Comparison of ENCODE assay signal across 8 cellular contexts in the genomic region with DNA sequence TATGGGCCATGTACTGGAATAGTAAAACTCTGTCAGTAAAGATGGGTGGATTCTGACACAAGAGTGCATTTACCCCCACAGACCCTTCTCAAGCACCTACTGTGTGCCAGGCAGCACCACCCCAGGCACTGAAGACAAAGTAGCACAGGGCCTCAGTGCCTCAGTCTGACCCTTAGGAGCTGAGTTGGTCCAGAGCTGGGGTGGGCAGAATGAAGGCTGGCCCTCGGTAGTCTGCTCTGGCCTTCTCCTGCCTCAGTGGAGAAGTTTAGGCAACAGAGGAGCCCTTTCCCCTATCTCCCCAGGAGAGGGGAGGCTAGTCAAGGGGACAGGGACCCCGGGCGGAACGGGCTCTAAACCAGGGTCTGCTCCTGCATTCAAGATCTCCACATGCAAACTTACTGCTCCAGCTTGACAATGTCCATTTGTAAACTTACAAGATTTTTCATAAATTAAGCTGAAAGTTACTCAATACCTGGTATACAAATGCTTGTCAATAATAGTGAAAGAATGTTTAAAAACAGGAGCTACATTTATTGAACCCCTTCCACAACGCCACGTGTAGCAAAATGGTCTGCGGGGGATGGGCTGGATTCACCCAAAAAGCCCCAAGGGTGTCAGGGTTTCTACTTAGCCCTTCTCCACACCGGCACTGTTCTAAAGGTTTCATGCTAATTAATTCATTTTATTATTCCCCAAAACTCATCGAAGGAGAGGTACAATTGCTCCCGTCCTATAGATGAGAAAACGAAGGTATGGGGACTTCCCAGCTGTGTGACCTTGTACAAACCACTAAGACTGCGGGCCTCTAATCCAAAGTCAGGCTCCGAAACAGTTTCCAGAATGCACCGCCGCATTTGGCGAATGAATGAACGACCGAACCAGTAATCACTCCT. TPM values are rescaled to one million over a fixed set of nuclear protein-coding genes. Genes with fewer than 3 reads are reported as not detected.
DNase-seq lines count a peak whose midpoint lies in the region; ATAC-seq and TF ChIP-seq lines count a peak whose summit lies in the region.

No MANE protein-coding gene starts in this region.

- no peaks in the 10 kb centered on the region for H3K27me3 Mint-ChIP-seq in activated CD4-positive, alpha-beta memory T cell treated with anti-CD3 and anti-CD28 coated beads for 36 hours

- H3K4me3 Mint-ChIP-seq in activated CD4-positive, alpha-beta memory T cell treated with anti-CD3 and anti-CD28 coated beads for 36 hours = peak overlapping the region; percentile 90

- CTCF ChIA-PET in activated CD4-positive, alpha-beta memory T cell treated with anti-CD3 and anti-CD28 coated beads for 36 hours (lab: Charles Lee) = interaction anchor here (0.8 to 8.5 kb wide), 7 partner anchors 11 to 138 kb away, joined by 3 to 41 read pairs (median 5); no protein-coding TSS in a partner anchor

- intact Hi-C loops in activated CD4-positive, alpha-beta memory T cell treated with anti-CD3 and anti-CD28 coated beads for 36 hours (cut with micrococcal nuclease) = loop anchor here (1.0 to 10.0 kb wide), 3 partner anchors 35 to 731 kb away; a partner anchor contains a TSS

- peak; percentile 6 for ATAC-seq in HG02852 (IDR thresholded peaks at IDR 0.05; ENCODE audit: unreplicated experiment)
- ATAC-seq in HG03378 (IDR thresholded peaks at IDR 0.05; ENCODE audit: unreplicated experiment) = no peak

- H3K4me3 ChIP-seq in fibroblast of mammary gland (ENCODE audit: control insufficient read depth, low read depth, low read length) = peak overlapping the region; percentile 82
- peak overlapping the region; percentile 77 for H3K4me3 ChIP-seq in retinal pigment epithelial cell (ENCODE audit: low read length)

- POLR2A ChIA-PET in activated CD4-positive, alpha-beta memory T cell treated with anti-CD3 and anti-CD28 coated beads for 36 hours (lab: Charles Lee) = interaction anchor here (0.6 to 2.5 kb wide), 17 partner anchors 8 to 223 kb away, joined by 3 to 12 read pairs (median 4); a partner anchor contains a TSS

- peaks cover 21% of the 10 kb centered on the region for H3K36me3 Mint-ChIP-seq in activated CD4-positive, alpha-beta memory T cell treated with anti-CD3 and anti-CD28 coated beads for 36 hours

- H3K27ac Mint-ChIP-seq in activated CD4-positive, alpha-beta memory T cell treated with anti-CD3 and anti-CD28 coated beads for 36 hours = peak overlapping the region; percentile 97

- H3K4me1 Mint-ChIP-seq in activated CD4-positive, alpha-beta memory T cell treated with anti-CD3 and anti-CD28 coated beads for 36 hours (ENCODE audit: low read depth) = peaks cover 44% of the 10 kb centered on the region

- TF ChIP-seq CTCF in fibroblast of mammary gland (conservative IDR thresholded peaks at IDR 0.05; ENCODE audit: control insufficient read depth, insufficient read depth, low read depth, low read length) (no peak), retinal pigment epithelial cell (conservative IDR thresholded peaks at IDR 0.05; ENCODE audit: low read depth, low read length) (no peak)

- no peaks in the 10 kb centered on the region for H3K9me3 Mint-ChIP-seq in activated CD4-positive, alpha-beta memory T cell treated with anti-CD3 and anti-CD28 coated beads for 36 hours

- peak; percentile 34 for DNase-seq in ELR (ENCODE audit: low read depth)
- DNase-seq in activated CD4-positive, alpha-beta memory T cell treated with anti-CD3 and anti-CD28 coated beads for 36 hours = no peak
- DNase-seq in fibroblast of mammary gland (ENCODE audit: low read depth) = no peak
- no peak for DNase-seq in retinal pigment epithelial cell (ENCODE audit: low read depth)
- DNase-seq in DMS79 treated with DMSO at 0.1 percent for 48 hours (lab: John Stamatoyannopoulos, UW) = no peak
- DNase-seq in HK-2 (ENCODE audit: unreplicated experiment) = no peak

RNA-seq across cellular contexts. Expression of a gene that starts 1.5 kb away (rescaled TPM):
- total RNA-seq in activated CD4-positive, alpha-beta memory T cell treated with anti-CD3 and anti-CD28 coated beads for 36 hours = 100 to 1,000 TPM; 407 to 416 TPM

RNA-seq across cellular contexts. Expression of a gene that starts 34.9 kb away (rescaled TPM):
- 10 to 100 TPM; 23.7 to 26.7 TPM for total RNA-seq in activated CD4-positive, alpha-beta memory T cell treated with anti-CD3 and anti-CD28 coated beads for 36 hours
